Comparison of ENCODE assay signal across 19 cellular contexts in the genomic region with DNA sequence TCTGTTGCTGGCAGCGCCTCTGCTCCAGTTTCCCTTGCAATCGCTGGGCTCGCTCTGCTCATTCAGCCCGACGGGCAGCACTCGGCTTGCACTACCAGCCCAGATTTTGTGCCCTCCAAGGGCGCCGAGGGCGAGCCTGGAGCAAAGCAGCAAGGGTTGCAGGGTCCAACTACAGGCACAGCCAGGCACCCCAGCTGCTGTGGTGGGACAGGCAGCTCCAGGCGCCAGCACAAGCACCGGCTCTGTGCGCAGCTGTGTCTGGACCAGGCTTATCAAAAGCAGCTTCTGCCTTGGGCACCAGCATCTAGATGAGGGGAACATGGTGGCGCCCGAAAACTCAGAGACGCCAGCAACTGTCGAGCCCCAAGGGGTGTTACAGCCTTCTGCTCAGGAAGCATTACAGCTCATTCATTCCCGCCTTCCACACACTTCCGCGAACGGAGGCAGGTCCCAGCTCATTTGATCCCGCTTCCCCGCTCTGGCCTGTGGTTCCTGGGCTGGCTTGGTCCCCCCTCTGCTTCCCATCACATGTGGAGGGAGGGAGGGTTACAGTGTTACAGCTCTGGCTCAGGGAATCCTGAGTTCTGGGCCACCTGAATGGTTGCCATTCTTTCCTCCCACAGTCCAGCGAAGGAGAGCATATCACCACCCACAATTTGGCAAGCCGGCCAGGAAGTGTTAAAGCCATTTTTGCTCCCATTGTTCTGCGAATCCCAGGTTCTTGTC.
"Had no signal": no experiment of that assay in that cellular context is flagged by ENCODE, and none has a peak within 500 bp of the region (broad histone marks: within the 10 kb centered on the region; RNA-seq: fewer than 3 reads in every experiment).

No MANE protein-coding gene starts in this region.

- H3K27me3 ChIP-seq: breast epithelium, gastroesophageal sphincter, thyroid gland had no signal

- H3K9me3 Mint-ChIP-seq: activated naive CD4-positive, alpha-beta T cell treated with anti-CD3 and anti-CD28 coated beads for 36 hours; activated naive CD8-positive, alpha-beta T cell treated with anti-CD3 and anti-CD28 coated beads, Interleukin-2, amount 10 ng/mL, durations not matched to agents 7 days and 5 days; nephron had no signal

- H3K4me1 ChIP-seq: breast epithelium, left ventricle myocardium inferior had no signal

- H3K27me3 Mint-ChIP-seq: activated naive CD8-positive, alpha-beta T cell treated with anti-CD3 and anti-CD28 coated beads, Interleukin-2, amount 10 ng/mL, durations not matched to agents 7 days and 5 days had no signal

- H3K27ac ChIP-seq: breast epithelium, coronary artery, gastroesophageal sphincter, left ventricle myocardium inferior, thyroid gland had no signal

- H3K9me3 ChIP-seq: breast epithelium, gastroesophageal sphincter, left ventricle myocardium inferior, thyroid gland had no signal

- H3K4me1 Mint-ChIP-seq: activated naive CD8-positive, alpha-beta T cell treated with anti-CD3 and anti-CD28 coated beads, Interleukin-2, amount 10 ng/mL, durations not matched to agents 7 days and 5 days had no signal

- H3K27ac Mint-ChIP-seq: activated naive CD4-positive, alpha-beta T cell treated with anti-CD3 and anti-CD28 coated beads for 36 hours; activated naive CD8-positive, alpha-beta T cell treated with anti-CD3 and anti-CD28 coated beads, Interleukin-2, amount 10 ng/mL, durations not matched to agents 7 days and 5 days had no signal

- H3K36me3 Mint-ChIP-seq: activated naive CD8-positive, alpha-beta T cell treated with anti-CD3 and anti-CD28 coated beads, Interleukin-2, amount 10 ng/mL, durations not matched to agents 7 days and 5 days had no signal

- DNase-seq: activated CD4-positive, alpha-beta T cell treated with anti-CD3 and anti-CD28 coated beads, Interleukin-2, amount 50 U/mL, for 4 hours; activated CD8-positive, alpha-beta memory T cell treated with anti-CD3 and anti-CD28 coated beads for 24 hours; activated naive CD4-positive, alpha-beta T cell treated with anti-CD3 and anti-CD28 coated beads for 36 hours; activated naive CD8-positive, alpha-beta T cell treated with anti-CD3 and anti-CD28 coated beads, Interleukin-2, amount 10 ng/mL, durations not matched to agents 7 days and 5 days; activated T-cell treated with anti-CD3 and anti-CD28 coated beads, Interleukin-2, amount 50 U/mL, for 48 hours; amniotic stem cell; head of caudate nucleus; left ventricle myocardium inferior; occipital lobe; small intestine; stimulated activated CD4-positive, alpha-beta T cell treated with anti-CD3 and anti-CD28 coated beads, Interleukin-15, amount 100 ng/mL, for 24 hours; stimulated activated naive CD4-positive, alpha-beta T cell; T-helper 9 cell; thyroid gland had no signal

- H3K36me3 ChIP-seq: breast epithelium, gastroesophageal sphincter, left ventricle myocardium inferior, thyroid gland had no signal

- H3K4me3 ChIP-seq: breast epithelium, coronary artery, gastroesophageal sphincter, left ventricle myocardium inferior, thyroid gland had no signal

- H3K4me3 Mint-ChIP-seq: activated naive CD4-positive, alpha-beta T cell treated with anti-CD3 and anti-CD28 coated beads for 36 hours; activated naive CD8-positive, alpha-beta T cell treated with anti-CD3 and anti-CD28 coated beads, Interleukin-2, amount 10 ng/mL, durations not matched to agents 7 days and 5 days; nephron had no signal

- ATAC-seq: gastroesophageal sphincter, sciatic nerve had no signal
